ENCODE assay signal across 8 cellular contexts in genomic region chr4:70722199-70722791, GRCh38. TPM values are rescaled to one million over a fixed set of nuclear protein-coding genes. Genes with fewer than 3 reads are reported as not detected.
DNase-seq lines count a peak whose midpoint lies in the region; ATAC-seq lines count a peak whose summit lies in the region.

No MANE protein-coding gene starts in this region.

- peaks cover 3% of the 10 kb centered on the region for H3K36me3 Mint-ChIP-seq in CD4-positive, CD25-positive, alpha-beta regulatory T cell
- no peaks in the 10 kb centered on the region for H3K36me3 Mint-ChIP-seq in activated naive CD8-positive, alpha-beta T cell treated with anti-CD3 and anti-CD28 coated beads, Interleukin-2, amount 50 U/mL, for 24 hours (ENCODE audit: low read depth)

- no peak for ATAC-seq in CD4-positive, CD25-positive, alpha-beta regulatory T cell (ENCODE audit: low read depth in 2 of 2)
- peak; percentile 65 for ATAC-seq in activated naive CD8-positive, alpha-beta T cell treated with anti-CD3 and anti-CD28 coated beads, Interleukin-2, amount 50 U/mL, for 24 hours
- ATAC-seq in GM21528 (IDR thresholded peaks at IDR 0.05; ENCODE audit: low FRiP score, unreplicated experiment), result no peak

- no peaks in the 10 kb centered on the region for H3K9me3 ChIP-seq in CD4-positive, CD25-positive, alpha-beta regulatory T cell (ENCODE audit: control insufficient read depth in 2 of 2, low read length in 2 of 2)
- H3K9me3 ChIP-seq in iPS-20b (ENCODE audit: insufficient read depth, low read depth, low read length), result no peaks in the 10 kb centered on the region

- no peak overlapping the region for H3K4me3 ChIP-seq in CD4-positive, CD25-positive, alpha-beta regulatory T cell (ENCODE audit: low read depth, low read length)
- no peak overlapping the region for H3K4me3 ChIP-seq in iPS-20b (ENCODE audit: low read length)

- H3K9me3 Mint-ChIP-seq in CD4-positive, CD25-positive, alpha-beta regulatory T cell, result peaks cover 0 to 2% (median 0%) of the 10 kb centered on the region in 7 donors
- H3K9me3 Mint-ChIP-seq in activated naive CD8-positive, alpha-beta T cell treated with anti-CD3 and anti-CD28 coated beads, Interleukin-2, amount 50 U/mL, for 24 hours, result no peaks in the 10 kb centered on the region

- peaks cover 19% of the 10 kb centered on the region for H3K27me3 Mint-ChIP-seq in CD4-positive, CD25-positive, alpha-beta regulatory T cell
- no peaks in the 10 kb centered on the region for H3K27me3 Mint-ChIP-seq in activated naive CD8-positive, alpha-beta T cell treated with anti-CD3 and anti-CD28 coated beads, Interleukin-2, amount 50 U/mL, for 24 hours

- no peaks in the 10 kb centered on the region for H3K36me3 ChIP-seq in CD4-positive, CD25-positive, alpha-beta regulatory T cell (ENCODE audit: control insufficient read depth, insufficient read depth, low read length)
- no peaks in the 10 kb centered on the region for H3K36me3 ChIP-seq in iPS-20b (ENCODE audit: insufficient read depth, low read depth, low read length)

- no peak for DNase-seq in CD4-positive, CD25-positive, alpha-beta regulatory T cell
- DNase-seq in NCI-H1930 (lab: John Stamatoyannopoulos, UW), result peak; percentile 15 to 22
- DNase-seq in activated naive CD8-positive, alpha-beta T cell treated with anti-CD3 and anti-CD28 coated beads, Interleukin-2, amount 50 U/mL, for 24 hours, result no peak
- DNase-seq in stimulated activated CD8-positive, alpha-beta memory T cell treated with anti-CD3 and anti-CD28 coated beads, Interleukin-12 subunit alpha, Interleukin-12 subunit beta, amount 100 ng/mL, for 4 hours (ENCODE audit: low read depth), result peak; percentile 24
- DNase-seq in NK-92 treated with Interleukin-12 subunit alpha and Interleukin-12 subunit beta, amount 100 ng/mL, for 24 hours (lab: John Stamatoyannopoulos, UW), result no peak
- no peak for DNase-seq in AML-193 (lab: John Stamatoyannopoulos, UW)

- peak overlapping the region in 2 of 3 donors; percentile 12 to 67 for H3K27ac Mint-ChIP-seq in CD4-positive, CD25-positive, alpha-beta regulatory T cell
- H3K27ac Mint-ChIP-seq in activated naive CD8-positive, alpha-beta T cell treated with anti-CD3 and anti-CD28 coated beads, Interleukin-2, amount 50 U/mL, for 24 hours, result peak overlapping the region; percentile 17

- H3K9ac ChIP-seq in iPS-20b (ENCODE audit: low read depth, low read length), result peak overlapping the region; percentile 52; the same call in 1 of the 2 replicates

- H3K27me3 ChIP-seq in CD4-positive, CD25-positive, alpha-beta regulatory T cell (ENCODE audit: control insufficient read depth, insufficient read depth, low read length), result peaks cover 1% of the 10 kb centered on the region
- no peaks in the 10 kb centered on the region for H3K27me3 ChIP-seq in iPS-20b (ENCODE audit: insufficient read depth, low read length)

- H3K4me1 Mint-ChIP-seq in CD4-positive, CD25-positive, alpha-beta regulatory T cell, result peaks cover 0 to 14% (median 6%) of the 10 kb centered on the region in 4 donors
- peaks cover 30% of the 10 kb centered on the region for H3K4me1 Mint-ChIP-seq in activated naive CD8-positive, alpha-beta T cell treated with anti-CD3 and anti-CD28 coated beads, Interleukin-2, amount 50 U/mL, for 24 hours

- H3K4me1 ChIP-seq in CD4-positive, CD25-positive, alpha-beta regulatory T cell (ENCODE audit: control insufficient read depth, insufficient read depth, low read length, poor library complexity, severe bottlenecking), result no peaks in the 10 kb centered on the region
- H3K4me1 ChIP-seq in iPS-20b (ENCODE audit: insufficient read depth, low read length), result peaks cover 10% of the 10 kb centered on the region; the same call in 1 of the 2 replicates

- H3K27ac ChIP-seq in CD4-positive, CD25-positive, alpha-beta regulatory T cell (ENCODE audit: insufficient read depth, low read length, poor library complexity, severe bottlenecking), result no peak overlapping the region
- H3K27ac ChIP-seq in iPS-20b (ENCODE audit: low read length), result no peak overlapping the region

- no peak overlapping the region for H3K4me3 Mint-ChIP-seq in CD4-positive, CD25-positive, alpha-beta regulatory T cell
- peak overlapping the region; percentile 25 for H3K4me3 Mint-ChIP-seq in activated naive CD8-positive, alpha-beta T cell treated with anti-CD3 and anti-CD28 coated beads, Interleukin-2, amount 50 U/mL, for 24 hours

RNA-seq across cellular contexts. Expression of gene RUFY3, which starts 0.5 kb away (rescaled TPM):
- total RNA-seq in CD4-positive, CD25-positive, alpha-beta regulatory T cell, result 14.9 TPM
- polyA plus RNA-seq in CD4-positive, CD25-positive, alpha-beta regulatory T cell, result 1 to 10 TPM in 3 of 4 donors, under 1 TPM in 1; 0.79 to 1.9 (median 1.4) TPM

RNA-seq across cellular contexts. Expression of gene UTP3, which starts 34.0 kb away (rescaled TPM):
- 17.5 TPM for total RNA-seq in CD4-positive, CD25-positive, alpha-beta regulatory T cell
- 10 to 100 TPM in 3 of 4 donors, 1 to 10 TPM in 1; 8.8 to 13.7 (median 12.1) TPM for polyA plus RNA-seq in CD4-positive, CD25-positive, alpha-beta regulatory T cell

RNA-seq across cellular contexts. Expression of gene JCHAIN, which starts 56.0 kb away (rescaled TPM):
- total RNA-seq in CD4-positive, CD25-positive, alpha-beta regulatory T cell, result 0.84 TPM
- 1 to 10 TPM in 3 of 4 donors, not detected in 1; 1.2 to 5.2 (median 2.1) TPM for polyA plus RNA-seq in CD4-positive, CD25-positive, alpha-beta regulatory T cell

Comparison
In these comparisons a context has a peak if more than half of its experiments do, and no peak if none do; other contexts are left out.
1. DNase-seq: peak in NCI-H1930 (2 of 2) and stimulated activated CD8-positive, alpha-beta memory T cell treated with anti-CD3 and anti-CD28 coated beads, Interleukin-12 subunit alpha, Interleukin-12 subunit beta, amount 100 ng/mL, for 4 hours (single experiment); none in CD4-positive, CD25-positive, alpha-beta regulatory T cell (0 of 3), activated naive CD8-positive, alpha-beta T cell treated with anti-CD3 and anti-CD28 coated beads, Interleukin-2, amount 50 U/mL, for 24 hours (single experiment), NK-92 treated with Interleukin-12 subunit alpha and Interleukin-12 subunit beta, amount 100 ng/mL, for 24 hours (single experiment) and AML-193 (0 of 2).